Comparison of ENCODE assay signal across 12 cellular contexts in genomic region chr2:164205347-164205746, GRCh38.
DNase-seq lines count a peak whose midpoint lies in the region; ATAC-seq and TF ChIP-seq lines count a peak whose summit lies in the region.
"Had no signal": no experiment of that assay in that cellular context is flagged by ENCODE, and none has a peak within 500 bp of the region (broad histone marks: within the 10 kb centered on the region; RNA-seq: fewer than 3 reads in every experiment).

No MANE protein-coding gene starts in this region.

- H3K36me3 Mint-ChIP-seq in activated T-cell treated with anti-CD3 and anti-CD28 coated beads, Interleukin-2, amount 50 U/mL, for 4 hours (ENCODE audit: insufficient read depth): no peaks in the 10 kb centered on the region
- H3K36me3 Mint-ChIP-seq: activated naive CD8-positive, alpha-beta T cell treated with anti-CD3 and anti-CD28 coated beads, Interleukin-2, amount 10 ng/mL, durations not matched to agents 7 days and 5 days had no signal

- TF ChIP-seq POLR2A in tibial nerve (IDR thresholded peaks at IDR 0.05): no peak

- ATAC-seq in GM19467 (IDR thresholded peaks at IDR 0.05; ENCODE audit: unreplicated experiment): no peak
- no peak for ATAC-seq in activated T-cell treated with anti-CD3 and anti-CD28 coated beads, Interleukin-2, amount 50 U/mL, for 4 hours
- ATAC-seq: lower lobe of right lung had no signal

- 9 to 11% methylated on average over 1 of the region's 1 CpG for WGBS in tibial nerve, 2 donors

- no peak overlapping the region for H3K4me3 Mint-ChIP-seq in activated T-cell treated with anti-CD3 and anti-CD28 coated beads, Interleukin-2, amount 50 U/mL, for 4 hours
- H3K4me3 Mint-ChIP-seq: activated naive CD8-positive, alpha-beta T cell treated with anti-CD3 and anti-CD28 coated beads, Interleukin-2, amount 10 ng/mL, durations not matched to agents 7 days and 5 days had no signal

- TF ChIP-seq EP300 in tibial nerve (IDR thresholded peaks at IDR 0.05): no peak

- peaks cover 0 to 4% (median 0%) of the 10 kb centered on the region in 4 donors for H3K4me1 ChIP-seq in tibial nerve
- H3K4me1 ChIP-seq: lower lobe of right lung had no signal

- H3K9me3 ChIP-seq in tibial nerve: no peaks in the 10 kb centered on the region
- H3K9me3 ChIP-seq: lower lobe of right lung had no signal

- H3K27ac ChIP-seq in tibial nerve: no peak overlapping the region
- H3K27ac ChIP-seq: lower lobe of right lung had no signal

- no peaks in the 10 kb centered on the region for H3K4me1 Mint-ChIP-seq in activated T-cell treated with anti-CD3 and anti-CD28 coated beads, Interleukin-2, amount 50 U/mL, for 4 hours (ENCODE audit: low read depth)
- H3K4me1 Mint-ChIP-seq: activated naive CD8-positive, alpha-beta T cell treated with anti-CD3 and anti-CD28 coated beads, Interleukin-2, amount 10 ng/mL, durations not matched to agents 7 days and 5 days had no signal

- peak; percentile 42 for DNase-seq in AG08396 (ENCODE audit: low spot score)
- peak; percentile 77 for DNase-seq in HS-5 (ENCODE audit: low read depth)
- DNase-seq in amniotic epithelial cell (ENCODE audit: low read depth): peak; percentile 7
- DNase-seq in glomerular visceral epithelial cell (ENCODE audit: extremely low spot score): peak; percentile 64
- no peak for DNase-seq in tibial nerve (ENCODE audit: low spot score in 2 of 2)
- no peak for DNase-seq in activated T-cell treated with anti-CD3 and anti-CD28 coated beads, Interleukin-2, amount 50 U/mL, for 4 hours
- DNase-seq in NCI-H1092 treated with DMSO at 0.1 percent for 48 hours (lab: John Stamatoyannopoulos, UW): no peak
- DNase-seq: activated naive CD8-positive, alpha-beta T cell treated with anti-CD3 and anti-CD28 coated beads, Interleukin-2, amount 10 ng/mL, durations not matched to agents 7 days and 5 days; C1 segment of cervical spinal cord; effector CD8-positive, alpha-beta T cell; lower lobe of right lung had no signal

- H3K9me3 Mint-ChIP-seq in activated T-cell treated with anti-CD3 and anti-CD28 coated beads, Interleukin-2, amount 50 U/mL, for 4 hours: peaks cover 6% of the 10 kb centered on the region
- H3K9me3 Mint-ChIP-seq: activated naive CD8-positive, alpha-beta T cell treated with anti-CD3 and anti-CD28 coated beads, Interleukin-2, amount 10 ng/mL, durations not matched to agents 7 days and 5 days had no signal

- H3K27me3 ChIP-seq in tibial nerve: no peaks in the 10 kb centered on the region

- H3K36me3 ChIP-seq in tibial nerve: no peaks in the 10 kb centered on the region
- H3K36me3 ChIP-seq: lower lobe of right lung had no signal

- no peak for TF ChIP-seq CTCF in tibial nerve (IDR thresholded peaks at IDR 0.05)

- no peaks in the 10 kb centered on the region for H3K27me3 Mint-ChIP-seq in activated T-cell treated with anti-CD3 and anti-CD28 coated beads, Interleukin-2, amount 50 U/mL, for 4 hours (ENCODE audit: low read depth)
- H3K27me3 Mint-ChIP-seq: activated naive CD8-positive, alpha-beta T cell treated with anti-CD3 and anti-CD28 coated beads, Interleukin-2, amount 10 ng/mL, durations not matched to agents 7 days and 5 days had no signal

- H3K4me3 ChIP-seq in tibial nerve: no peak overlapping the region
- H3K4me3 ChIP-seq: lower lobe of right lung had no signal

Comparison
In these comparisons a context has a peak if more than half of its experiments do, and no peak if none do; other contexts are left out.
1. DNase-seq: peak in AG08396 (single experiment), HS-5 (single experiment), amniotic epithelial cell (single experiment) and glomerular visceral epithelial cell (single experiment); none in tibial nerve (0 of 2), activated T-cell treated with anti-CD3 and anti-CD28 coated beads, Interleukin-2, amount 50 U/mL, for 4 hours (single experiment) and NCI-H1092 treated with DMSO at 0.1 percent for 48 hours (single experiment).